In genomic region chr6:131643262-131643631, GRCh38 we compare ENCODE assay signal across 23 cellular contexts. TPM values are rescaled to one million over a fixed set of nuclear protein-coding genes. Genes with fewer than 3 reads are reported as not detected.
DNase-seq lines count a peak whose midpoint lies in the region; ATAC-seq lines count a peak whose summit lies in the region.
"Had no signal": no experiment of that assay in that cellular context is flagged by ENCODE, and none has a peak within 500 bp of the region (broad histone marks: within the 10 kb centered on the region; RNA-seq: fewer than 3 reads in every experiment).

No MANE protein-coding gene starts in this region.

- H3K9ac ChIP-seq in neuronal stem cell (ENCODE audit: low read depth, low read length, poor library complexity) = no peak overlapping the region

- no peak overlapping the region for H2BK120ac ChIP-seq in neuronal stem cell (ENCODE audit: low read depth, low read length)

- no peak overlapping the region for H3K18ac ChIP-seq in neuronal stem cell (ENCODE audit: low read length)

- H3K36me3 ChIP-seq in neuronal stem cell (replicated peaks in 1 of 2; ENCODE audit: control insufficient read depth in 2 of 2, insufficient read depth in 2 of 2, low read length in 2 of 2) = no peaks in the 10 kb centered on the region
- H3K36me3 ChIP-seq: ascending aorta, upper lobe of left lung had no signal

- no peaks in the 10 kb centered on the region for H3K79me1 ChIP-seq in neuronal stem cell (ENCODE audit: low read depth, low read length)

- DNase-seq in C1 segment of cervical spinal cord (lab: John Stamatoyannopoulos, UW) (peak in 9 of 14 donors; percentile 21 to 65 (median 34)), NCI-H1930 (lab: John Stamatoyannopoulos, UW) (peak; percentile 24 to 55), SW480 (ENCODE audit: low spot score) (peak; percentile 19), midbrain (lab: John Stamatoyannopoulos, UW) (peak; percentile 68), neuronal stem cell (ENCODE audit: low spot score) (no peak)
- DNase-seq in activated naive CD4-positive, alpha-beta T cell treated with anti-CD3 and anti-CD28 coated beads, Interleukin-2, amount 50 U/mL, for 16 hours = no peak
- DNase-seq in activated CD8-positive, alpha-beta T cell treated with anti-CD3 and anti-CD28 coated beads, Interleukin-2, amount 10 ng/mL, durations not matched to agents 7 days and 5 days = no peak
- DNase-seq: activated CD4-positive, alpha-beta T cell treated with anti-CD3 and anti-CD28 coated beads, Interleukin-2, amount 50 U/mL, for 4 hours; activated naive CD4-positive, alpha-beta T cell; activated T-cell treated with anti-CD3 and anti-CD28 coated beads for 4 hours; DND-41; mesenchymal stem cell; NCI-H2227 treated with DMSO at 0.1 percent for 48 hours; nephron progenitor cell; psoas muscle; SHP77; upper lobe of left lung had no signal

- CTCF ChIA-PET in activated CD8-positive, alpha-beta T cell treated with anti-CD3 and anti-CD28 coated beads, Interleukin-2, amount 10 ng/mL, durations not matched to agents 7 days and 5 days (lab: Charles Lee) = no interaction called here

- no peak overlapping the region for H2BK5ac ChIP-seq in neuronal stem cell (ENCODE audit: low read length)

- no peak overlapping the region for H3K4me3 ChIP-seq in neuronal stem cell (ENCODE audit: low read length in 2 of 2)
- H3K4me3 ChIP-seq: A549, ascending aorta, psoas muscle, upper lobe of left lung had no signal

- no peaks in the 10 kb centered on the region for H3K36me3 Mint-ChIP-seq in activated CD8-positive, alpha-beta T cell treated with anti-CD3 and anti-CD28 coated beads, Interleukin-2, amount 10 ng/mL, durations not matched to agents 7 days and 5 days (ENCODE audit: low read depth)

- H3K9me3 ChIP-seq in neuronal stem cell (replicated peaks in 1 of 2; ENCODE audit: control insufficient read depth in 2 of 2, insufficient read depth in 1 of 2, low read depth in 1 of 2, low read length in 2 of 2) = no peaks in the 10 kb centered on the region
- H3K9me3 ChIP-seq: A549, ascending aorta, psoas muscle, upper lobe of left lung had no signal

- H3K4me1 Mint-ChIP-seq in activated CD8-positive, alpha-beta T cell treated with anti-CD3 and anti-CD28 coated beads, Interleukin-2, amount 10 ng/mL, durations not matched to agents 7 days and 5 days (ENCODE audit: low read depth) = no peaks in the 10 kb centered on the region
- H3K4me1 Mint-ChIP-seq: nephron progenitor cell had no signal

- no peak overlapping the region for H4K8ac ChIP-seq in neuronal stem cell (ENCODE audit: low read depth, low read length)

- H3K14ac ChIP-seq in neuronal stem cell (ENCODE audit: low read length) = no peak overlapping the region

- no peak overlapping the region for H3K27ac ChIP-seq in neuronal stem cell (replicated peaks; ENCODE audit: low read length)
- H3K27ac ChIP-seq: A549, ascending aorta, psoas muscle, upper lobe of left lung, VCaP had no signal

- H2AFZ ChIP-seq in neuronal stem cell (ENCODE audit: low read length) = no peak overlapping the region

- H4K91ac ChIP-seq in neuronal stem cell (ENCODE audit: low read depth, low read length, poor library complexity) = no peak overlapping the region

- H3K27me3 ChIP-seq in neuronal stem cell (ENCODE audit: control insufficient read depth in 3 of 3, insufficient read depth in 3 of 3, low read depth in 1 of 3, low read length in 3 of 3) = no peaks in the 10 kb centered on the region
- H3K27me3 ChIP-seq: ascending aorta, upper lobe of left lung had no signal

- no peak overlapping the region for H3K27ac Mint-ChIP-seq in activated CD8-positive, alpha-beta T cell treated with anti-CD3 and anti-CD28 coated beads, Interleukin-2, amount 10 ng/mL, durations not matched to agents 7 days and 5 days
- H3K27ac Mint-ChIP-seq: nephron progenitor cell; T-helper 1 cell treated with Interleukin-12 subunit alpha and Interleukin-12 subunit beta and Interleukin-4 antibody, amounts not matched to agents 30 μg/mL and 1 μg/mL, for 36 hours had no signal

- no peak overlapping the region for H3K4me3 Mint-ChIP-seq in activated CD8-positive, alpha-beta T cell treated with anti-CD3 and anti-CD28 coated beads, Interleukin-2, amount 10 ng/mL, durations not matched to agents 7 days and 5 days
- H3K4me3 Mint-ChIP-seq: nephron progenitor cell; T-helper 1 cell treated with Interleukin-12 subunit alpha and Interleukin-12 subunit beta and Interleukin-4 antibody, amounts not matched to agents 30 μg/mL and 1 μg/mL, for 36 hours had no signal

- H3K9me3 Mint-ChIP-seq in activated CD8-positive, alpha-beta T cell treated with anti-CD3 and anti-CD28 coated beads, Interleukin-2, amount 10 ng/mL, durations not matched to agents 7 days and 5 days (ENCODE audit: insufficient read depth) = no peaks in the 10 kb centered on the region
- H3K9me3 Mint-ChIP-seq: nephron progenitor cell; T-helper 1 cell treated with Interleukin-12 subunit alpha and Interleukin-12 subunit beta and Interleukin-4 antibody, amounts not matched to agents 30 μg/mL and 1 μg/mL, for 36 hours had no signal

- POLR2A ChIA-PET in activated CD8-positive, alpha-beta T cell treated with anti-CD3 and anti-CD28 coated beads, Interleukin-2, amount 10 ng/mL, durations not matched to agents 7 days and 5 days (lab: Charles Lee) = no interaction called here

- no peak overlapping the region for H2AK5ac ChIP-seq in neuronal stem cell (ENCODE audit: low read depth, low read length)

- H3K4ac ChIP-seq in neuronal stem cell (ENCODE audit: low read length) = no peak overlapping the region

- no peaks in the 10 kb centered on the region for H3K27me3 Mint-ChIP-seq in activated CD8-positive, alpha-beta T cell treated with anti-CD3 and anti-CD28 coated beads, Interleukin-2, amount 10 ng/mL, durations not matched to agents 7 days and 5 days (ENCODE audit: low read depth)

- no peak overlapping the region for H2BK15ac ChIP-seq in neuronal stem cell (ENCODE audit: low read length)

- H3K4me1 ChIP-seq in neuronal stem cell (ENCODE audit: control insufficient read depth in 2 of 2, insufficient read depth in 1 of 2, low read depth in 1 of 2, low read length in 2 of 2) = no peaks in the 10 kb centered on the region
- H3K4me1 ChIP-seq: A549, ascending aorta, psoas muscle, upper lobe of left lung had no signal

- no peak overlapping the region for H2BK12ac ChIP-seq in neuronal stem cell (ENCODE audit: low read length)

- H3K4me2 ChIP-seq in neuronal stem cell (ENCODE audit: insufficient read depth, low read length, poor library complexity, severe bottlenecking) = no peak overlapping the region
- H3K4me2 ChIP-seq: A549 had no signal

- WGBS in neuronal stem cell (ENCODE audit: extremely low coverage in 2 of 2, insufficient read length in 2 of 2, insufficient replicate concordance in 1 of 2), 2 donors = 100% methylated on average over 1 of the region's 3 CpGs

- ATAC-seq in activated CD8-positive, alpha-beta T cell treated with anti-CD3 and anti-CD28 coated beads, Interleukin-2, amount 10 ng/mL, durations not matched to agents 7 days and 5 days = no peak
- no peak for ATAC-seq in HG03521 (IDR thresholded peaks at IDR 0.05; ENCODE audit: unreplicated experiment)
- ATAC-seq: A549, psoas muscle had no signal

- H3K23ac ChIP-seq in neuronal stem cell (ENCODE audit: low read depth, low read length, poor library complexity) = no peak overlapping the region

RNA-seq across cellular contexts. Expression of gene ENPP3, which starts 6.1 kb away (rescaled TPM):
- 0.07 TPM for polyA plus RNA-seq in neuronal stem cell (2013, experiment 1 of 2)
- 0.18 TPM for polyA plus RNA-seq in neuronal stem cell (2013, experiment 2 of 2)
- total RNA-seq in activated CD8-positive, alpha-beta T cell treated with anti-CD3 and anti-CD28 coated beads, Interleukin-2, amount 10 ng/mL, durations not matched to agents 7 days and 5 days = under 1 TPM; 0.11 to 0.47 TPM
- total RNA-seq: ascending aorta, kidney epithelial cell had no signal
- polyA plus RNA-seq: A549 had no signal

RNA-seq across cellular contexts. Expression of gene MED23, which starts 15.2 kb away (rescaled TPM):
- 13.2 TPM for polyA plus RNA-seq in neuronal stem cell (2013, experiment 1 of 2)
- polyA plus RNA-seq in neuronal stem cell (2013, experiment 2 of 2) = 13.4 TPM
- 10 to 100 TPM; 26.1 to 27.8 TPM for total RNA-seq in activated CD8-positive, alpha-beta T cell treated with anti-CD3 and anti-CD28 coated beads, Interleukin-2, amount 10 ng/mL, durations not matched to agents 7 days and 5 days

RNA-seq across cellular contexts. Expression of gene OR2A4, which starts 58.0 kb away (rescaled TPM):
- polyA plus RNA-seq in neuronal stem cell (2013, experiment 1 of 2) = not detected
- not detected for polyA plus RNA-seq in neuronal stem cell (2013, experiment 2 of 2)
- total RNA-seq in activated CD8-positive, alpha-beta T cell treated with anti-CD3 and anti-CD28 coated beads, Interleukin-2, amount 10 ng/mL, durations not matched to agents 7 days and 5 days = not detected
- total RNA-seq: ascending aorta, kidney epithelial cell had no signal
- polyA plus RNA-seq: A549, psoas muscle had no signal

Comparison
In these comparisons a context has a peak if more than half of its experiments do, and no peak if none do; other contexts are left out.
1. DNase-seq: peak in C1 segment of cervical spinal cord (9 of 14), NCI-H1930 (2 of 2), SW480 (single experiment) and midbrain (single experiment); none in activated naive CD4-positive, alpha-beta T cell treated with anti-CD3 and anti-CD28 coated beads, Interleukin-2, amount 50 U/mL, for 16 hours (single experiment), neuronal stem cell (single experiment) and activated CD8-positive, alpha-beta T cell treated with anti-CD3 and anti-CD28 coated beads, Interleukin-2, amount 10 ng/mL, durations not matched to agents 7 days and 5 days (single experiment).